ENCODE assay signal across 1 cellular context in the genomic region with DNA sequence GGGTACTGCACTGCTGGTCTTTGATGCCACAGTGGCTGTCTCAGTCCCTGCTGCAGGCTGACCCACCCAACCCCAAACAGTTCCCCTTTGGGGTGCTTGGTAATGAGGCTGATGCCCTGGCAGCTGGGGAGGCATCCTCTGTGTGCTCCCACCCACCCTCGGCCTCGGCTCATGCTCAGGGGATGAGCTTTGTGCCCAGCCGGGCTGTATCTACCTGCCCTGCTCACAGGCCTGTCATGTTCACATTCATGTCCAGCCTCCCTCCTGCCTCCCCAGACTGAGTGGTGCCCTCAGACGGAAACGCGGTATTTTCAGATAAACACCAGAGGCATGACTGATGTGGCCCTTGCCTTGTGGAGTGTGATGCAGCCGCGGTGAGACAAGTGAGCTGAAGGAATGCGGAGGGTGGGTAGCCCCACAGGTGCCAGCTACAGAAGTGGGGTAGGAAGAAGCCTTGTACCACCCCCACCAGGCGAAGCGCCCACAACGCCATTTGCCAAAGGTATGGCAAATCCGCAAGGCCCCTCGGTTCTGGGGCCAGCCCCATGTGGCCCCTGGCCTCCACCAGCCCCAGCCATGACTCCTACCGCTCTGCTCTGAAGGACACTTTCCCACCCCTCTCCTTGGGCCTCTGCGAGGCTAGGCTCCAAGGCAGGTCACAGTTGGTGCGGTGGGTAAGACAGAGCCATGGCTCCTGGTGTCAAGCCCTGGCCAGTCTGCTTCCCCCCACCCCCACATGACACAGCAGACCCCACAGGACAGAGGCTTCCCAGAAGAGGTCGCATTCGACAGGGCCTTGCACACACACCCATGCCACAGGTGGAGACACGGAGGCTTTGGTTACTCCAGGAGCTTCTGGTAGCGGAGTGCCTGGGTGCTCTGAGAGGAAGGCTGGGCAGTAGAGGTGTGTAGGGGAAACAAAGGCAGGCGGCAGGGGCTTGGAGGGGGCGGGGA.
TF ChIP-seq lines count a peak whose summit lies in the region.

No MANE protein-coding gene starts in this region.

TF ChIP-seq in HepG2, 621 proteins besides CTCF, POLR2A, EP300 and RAD21 (continued from another document):
- TF ChIP-seq, protein P1, sequence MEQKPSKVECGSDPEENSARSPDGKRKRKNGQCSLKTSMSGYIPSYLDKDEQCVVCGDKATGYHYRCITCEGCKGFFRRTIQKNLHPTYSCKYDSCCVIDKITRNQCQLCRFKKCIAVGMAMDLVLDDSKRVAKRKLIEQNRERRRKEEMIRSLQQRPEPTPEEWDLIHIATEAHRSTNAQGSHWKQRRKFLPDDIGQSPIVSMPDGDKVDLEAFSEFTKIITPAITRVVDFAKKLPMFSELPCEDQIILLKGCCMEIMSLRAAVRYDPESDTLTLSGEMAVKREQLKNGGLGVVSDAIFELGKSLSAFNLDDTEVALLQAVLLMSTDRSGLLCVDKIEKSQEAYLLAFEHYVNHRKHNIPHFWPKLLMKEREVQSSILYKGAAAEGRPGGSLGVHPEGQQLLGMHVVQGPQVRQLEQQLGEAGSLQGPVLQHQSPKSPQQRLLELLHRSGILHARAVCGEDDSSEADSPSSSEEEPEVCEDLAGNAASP (CRISPR knock-in tag; IDR thresholded peaks at IDR 0.05; ENCODE audit: borderline replicate concordance), result no peak
- TF ChIP-seq JUNB (CRISPR knock-in tag; IDR thresholded peaks at IDR 0.05; ENCODE audit: borderline replicate concordance) (no peak), ARNT (IDR thresholded peaks at IDR 0.05) (no peak), ZNF839 (CRISPR knock-in tag; IDR thresholded peaks at IDR 0.05; ENCODE audit: borderline replicate concordance) (no peak), FOXP1 (IDR thresholded peaks at IDR 0.05) (no peak), FOXP1 (CRISPR knock-in tag; IDR thresholded peaks at IDR 0.05) (no peak), SATB2 (CRISPR knock-in tag; IDR thresholded peaks at IDR 0.05) (no peak), MAZ (IDR thresholded peaks at IDR 0.05; ENCODE audit: borderline replicate concordance, low read depth, low read length) (no peak), MAZ (CRISPR knock-in tag; IDR thresholded peaks at IDR 0.05; ENCODE audit: low read depth) (no peak), MED13 (CRISPR knock-in tag; IDR thresholded peaks at IDR 0.05) (no peak), ZNF326 (CRISPR knock-in tag; IDR thresholded peaks at IDR 0.05; ENCODE audit: borderline replicate concordance) (no peak), DPF2 (CRISPR knock-in tag; IDR thresholded peaks at IDR 0.05; ENCODE audit: borderline replicate concordance, low read depth) (no peak), KLF12 (CRISPR knock-in tag; IDR thresholded peaks at IDR 0.05; ENCODE audit: borderline replicate concordance) (no peak)
- TF ChIP-seq, protein P2, sequence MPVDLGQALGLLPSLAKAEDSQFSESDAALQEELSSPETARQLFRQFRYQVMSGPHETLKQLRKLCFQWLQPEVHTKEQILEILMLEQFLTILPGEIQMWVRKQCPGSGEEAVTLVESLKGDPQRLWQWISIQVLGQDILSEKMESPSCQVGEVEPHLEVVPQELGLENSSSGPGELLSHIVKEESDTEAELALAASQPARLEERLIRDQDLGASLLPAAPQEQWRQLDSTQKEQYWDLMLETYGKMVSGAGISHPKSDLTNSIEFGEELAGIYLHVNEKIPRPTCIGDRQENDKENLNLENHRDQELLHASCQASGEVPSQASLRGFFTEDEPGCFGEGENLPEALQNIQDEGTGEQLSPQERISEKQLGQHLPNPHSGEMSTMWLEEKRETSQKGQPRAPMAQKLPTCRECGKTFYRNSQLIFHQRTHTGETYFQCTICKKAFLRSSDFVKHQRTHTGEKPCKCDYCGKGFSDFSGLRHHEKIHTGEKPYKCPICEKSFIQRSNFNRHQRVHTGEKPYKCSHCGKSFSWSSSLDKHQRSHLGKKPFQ (CRISPR knock-in tag; IDR thresholded peaks at IDR 0.05; ENCODE audit: insufficient replicate concordance), result no peak
- TF ChIP-seq, protein P3, sequence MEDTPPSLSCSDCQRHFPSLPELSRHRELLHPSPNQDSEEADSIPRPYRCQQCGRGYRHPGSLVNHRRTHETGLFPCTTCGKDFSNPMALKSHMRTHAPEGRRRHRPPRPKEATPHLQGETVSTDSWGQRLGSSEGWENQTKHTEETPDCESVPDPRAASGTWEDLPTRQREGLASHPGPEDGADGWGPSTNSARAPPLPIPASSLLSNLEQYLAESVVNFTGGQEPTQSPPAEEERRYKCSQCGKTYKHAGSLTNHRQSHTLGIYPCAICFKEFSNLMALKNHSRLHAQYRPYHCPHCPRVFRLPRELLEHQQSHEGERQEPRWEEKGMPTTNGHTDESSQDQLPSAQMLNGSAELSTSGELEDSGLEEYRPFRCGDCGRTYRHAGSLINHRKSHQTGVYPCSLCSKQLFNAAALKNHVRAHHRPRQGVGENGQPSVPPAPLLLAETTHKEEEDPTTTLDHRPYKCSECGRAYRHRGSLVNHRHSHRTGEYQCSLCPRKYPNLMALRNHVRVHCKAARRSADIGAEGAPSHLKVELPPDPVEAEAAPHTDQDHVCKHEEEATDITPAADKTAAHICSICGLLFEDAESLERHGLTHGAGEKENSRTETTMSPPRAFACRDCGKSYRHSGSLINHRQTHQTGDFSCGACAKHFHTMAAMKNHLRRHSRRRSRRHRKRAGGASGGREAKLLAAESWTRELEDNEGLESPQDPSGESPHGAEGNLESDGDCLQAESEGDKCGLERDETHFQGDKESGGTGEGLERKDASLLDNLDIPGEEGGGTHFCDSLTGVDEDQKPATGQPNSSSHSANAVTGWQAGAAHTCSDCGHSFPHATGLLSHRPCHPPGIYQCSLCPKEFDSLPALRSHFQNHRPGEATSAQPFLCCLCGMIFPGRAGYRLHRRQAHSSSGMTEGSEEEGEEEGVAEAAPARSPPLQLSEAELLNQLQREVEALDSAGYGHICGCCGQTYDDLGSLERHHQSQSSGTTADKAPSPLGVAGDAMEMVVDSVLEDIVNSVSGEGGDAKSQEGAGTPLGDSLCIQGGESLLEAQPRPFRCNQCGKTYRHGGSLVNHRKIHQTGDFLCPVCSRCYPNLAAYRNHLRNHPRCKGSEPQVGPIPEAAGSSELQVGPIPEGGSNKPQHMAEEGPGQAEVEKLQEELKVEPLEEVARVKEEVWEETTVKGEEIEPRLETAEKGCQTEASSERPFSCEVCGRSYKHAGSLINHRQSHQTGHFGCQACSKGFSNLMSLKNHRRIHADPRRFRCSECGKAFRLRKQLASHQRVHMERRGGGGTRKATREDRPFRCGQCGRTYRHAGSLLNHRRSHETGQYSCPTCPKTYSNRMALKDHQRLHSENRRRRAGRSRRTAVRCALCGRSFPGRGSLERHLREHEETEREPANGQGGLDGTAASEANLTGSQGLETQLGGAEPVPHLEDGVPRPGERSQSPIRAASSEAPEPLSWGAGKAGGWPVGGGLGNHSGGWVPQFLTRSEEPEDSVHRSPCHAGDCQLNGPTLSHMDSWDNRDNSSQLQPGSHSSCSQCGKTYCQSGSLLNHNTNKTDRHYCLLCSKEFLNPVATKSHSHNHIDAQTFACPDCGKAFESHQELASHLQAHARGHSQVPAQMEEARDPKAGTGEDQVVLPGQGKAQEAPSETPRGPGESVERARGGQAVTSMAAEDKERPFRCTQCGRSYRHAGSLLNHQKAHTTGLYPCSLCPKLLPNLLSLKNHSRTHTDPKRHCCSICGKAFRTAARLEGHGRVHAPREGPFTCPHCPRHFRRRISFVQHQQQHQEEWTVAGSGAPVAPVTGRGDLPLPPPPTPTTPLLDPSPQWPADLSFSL (CRISPR knock-in tag; IDR thresholded peaks at IDR 0.05), result no peak
- TF ChIP-seq, protein P4, sequence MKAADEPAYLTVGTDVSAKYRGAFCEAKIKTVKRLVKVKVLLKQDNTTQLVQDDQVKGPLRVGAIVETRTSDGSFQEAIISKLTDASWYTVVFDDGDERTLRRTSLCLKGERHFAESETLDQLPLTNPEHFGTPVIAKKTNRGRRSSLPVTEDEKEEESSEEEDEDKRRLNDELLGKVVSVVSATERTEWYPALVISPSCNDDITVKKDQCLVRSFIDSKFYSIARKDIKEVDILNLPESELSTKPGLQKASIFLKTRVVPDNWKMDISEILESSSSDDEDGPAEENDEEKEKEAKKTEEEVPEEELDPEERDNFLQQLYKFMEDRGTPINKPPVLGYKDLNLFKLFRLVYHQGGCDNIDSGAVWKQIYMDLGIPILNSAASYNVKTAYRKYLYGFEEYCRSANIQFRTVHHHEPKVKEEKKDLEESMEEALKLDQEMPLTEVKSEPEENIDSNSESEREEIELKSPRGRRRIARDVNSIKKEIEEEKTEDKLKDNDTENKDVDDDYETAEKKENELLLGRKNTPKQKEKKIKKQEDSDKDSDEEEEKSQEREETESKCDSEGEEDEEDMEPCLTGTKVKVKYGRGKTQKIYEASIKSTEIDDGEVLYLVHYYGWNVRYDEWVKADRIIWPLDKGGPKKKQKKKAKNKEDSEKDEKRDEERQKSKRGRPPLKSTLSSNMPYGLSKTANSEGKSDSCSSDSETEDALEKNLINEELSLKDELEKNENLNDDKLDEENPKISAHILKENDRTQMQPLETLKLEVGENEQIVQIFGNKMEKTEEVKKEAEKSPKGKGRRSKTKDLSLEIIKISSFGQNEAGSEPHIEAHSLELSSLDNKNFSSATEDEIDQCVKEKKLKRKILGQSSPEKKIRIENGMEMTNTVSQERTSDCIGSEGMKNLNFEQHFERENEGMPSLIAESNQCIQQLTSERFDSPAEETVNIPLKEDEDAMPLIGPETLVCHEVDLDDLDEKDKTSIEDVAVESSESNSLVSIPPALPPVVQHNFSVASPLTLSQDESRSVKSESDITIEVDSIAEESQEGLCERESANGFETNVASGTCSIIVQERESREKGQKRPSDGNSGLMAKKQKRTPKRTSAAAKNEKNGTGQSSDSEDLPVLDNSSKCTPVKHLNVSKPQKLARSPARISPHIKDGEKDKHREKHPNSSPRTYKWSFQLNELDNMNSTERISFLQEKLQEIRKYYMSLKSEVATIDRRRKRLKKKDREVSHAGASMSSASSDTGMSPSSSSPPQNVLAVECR (CRISPR knock-in tag; IDR thresholded peaks at IDR 0.05; ENCODE audit: borderline replicate concordance), result 0 out of 2 replicates have a peak, but pooled peaks have one; percentile 1
